Comparison of ENCODE assay signal across 19 cellular contexts in genomic region chr1:77265180-77265579, GRCh38. TPM values are rescaled to one million over a fixed set of nuclear protein-coding genes. Genes with fewer than 3 reads are reported as not detected.
DNase-seq lines count a peak whose midpoint lies in the region; ATAC-seq and TF ChIP-seq lines count a peak whose summit lies in the region.
"Had no signal": no experiment of that assay in that cellular context is flagged by ENCODE, and none has a peak within 500 bp of the region (broad histone marks: within the 10 kb centered on the region; RNA-seq: fewer than 3 reads in every experiment).

No MANE protein-coding gene starts in this region.

- POLR2A ChIA-PET in WTC11 (lab: Charles Lee): no interaction called here

- no peaks in the 10 kb centered on the region for H3K9me3 Mint-ChIP-seq in WTC11
- peaks cover 0 to 10% of the 10 kb centered on the region in 2 donors for H3K9me3 Mint-ChIP-seq in stimulated activated naive CD8-positive, alpha-beta T cell treated with anti-CD3 and anti-CD28 coated beads, Interleukin-15, amount 100 ng/mL, for 72 hours
- H3K9me3 Mint-ChIP-seq: CD8-positive, alpha-beta T cell had no signal

- CTCF ChIA-PET in WTC11 (lab: Charles Lee): no interaction called here

- no peak overlapping the region for H3K4me3 ChIP-seq in foreskin fibroblast (ENCODE audit: low read depth in 1 of 2, low read length in 2 of 2)
- H3K4me3 ChIP-seq: A549, HAP-1, K562 had no signal

- ATAC-seq in WTC11 (peak; percentile 70), GM21360 (IDR thresholded peaks at IDR 0.05; ENCODE audit: unreplicated experiment) (no peak)
- ATAC-seq in stimulated activated naive CD8-positive, alpha-beta T cell treated with anti-CD3 and anti-CD28 coated beads, Interleukin-15, amount 100 ng/mL, for 72 hours: no peak
- ATAC-seq: A549; CD8-positive, alpha-beta T cell; K562 had no signal

- peak overlapping the region; percentile 47; the same call in 1 of the 2 replicates for H3K27ac ChIP-seq in C4-2B
- H3K27ac ChIP-seq: A549, HL-60 had no signal

- H3K27me3 Mint-ChIP-seq in WTC11 (ENCODE audit: low read depth): peaks cover 39% of the 10 kb centered on the region
- H3K27me3 Mint-ChIP-seq in stimulated activated naive CD8-positive, alpha-beta T cell treated with anti-CD3 and anti-CD28 coated beads, Interleukin-15, amount 100 ng/mL, for 72 hours: no peaks in the 10 kb centered on the region

- H3K4me3 Mint-ChIP-seq in WTC11: no peak overlapping the region
- H3K4me3 Mint-ChIP-seq in stimulated activated naive CD8-positive, alpha-beta T cell treated with anti-CD3 and anti-CD28 coated beads, Interleukin-15, amount 100 ng/mL, for 72 hours: no peak overlapping the region
- H3K4me3 Mint-ChIP-seq: CD8-positive, alpha-beta T cell had no signal

- H3K36me3 Mint-ChIP-seq in WTC11: no peaks in the 10 kb centered on the region
- H3K36me3 Mint-ChIP-seq: CD8-positive, alpha-beta T cell had no signal

- H3K4me1 Mint-ChIP-seq in WTC11: peaks cover 5% of the 10 kb centered on the region
- no peaks in the 10 kb centered on the region for H3K4me1 Mint-ChIP-seq in stimulated activated naive CD8-positive, alpha-beta T cell treated with anti-CD3 and anti-CD28 coated beads, Interleukin-15, amount 100 ng/mL, for 72 hours

- TF ChIP-seq CTCF in C4-2B (conservative IDR thresholded peaks at IDR 0.05): no peak
- no peak for TF ChIP-seq CTCF in WTC11 (IDR thresholded peaks at IDR 0.05)
- no peak for TF ChIP-seq CTCF in foreskin fibroblast (IDR thresholded peaks at IDR 0.05; ENCODE audit: low read depth, low read length)

- H3K27ac Mint-ChIP-seq in WTC11: no peak overlapping the region
- H3K27ac Mint-ChIP-seq in stimulated activated naive CD8-positive, alpha-beta T cell treated with anti-CD3 and anti-CD28 coated beads, Interleukin-15, amount 100 ng/mL, for 72 hours: no peak overlapping the region
- H3K27ac Mint-ChIP-seq: CD8-positive, alpha-beta T cell had no signal

- DNase-seq in NCI-H146 (lab: John Stamatoyannopoulos, UW) (peak; percentile 81), WTC11 (ENCODE audit: low spot score) (no peak), iPS-NIHi7 (ENCODE audit: extremely low spot score) (peak; percentile 21), DMS53 treated with DMSO at 0.1 percent for 48 hours (lab: John Stamatoyannopoulos, UW; ENCODE audit: unreplicated experiment) (no peak), foreskin fibroblast (no peak)
- DNase-seq in stimulated activated naive CD8-positive, alpha-beta T cell treated with anti-CD3 and anti-CD28 coated beads, Interleukin-15, amount 100 ng/mL, for 72 hours: no peak
- DNase-seq: AML-193; Calu3; CD8-positive, alpha-beta T cell; DND-41; EL; GOT3; IMR-90 had no signal

TF ChIP-seq in WTC11, 78 proteins besides CTCF, POLR2A, EP300 and RAD21:
- TF ChIP-seq ESRRA (CRISPR knock-in tag; IDR thresholded peaks at IDR 0.05; ENCODE audit: borderline replicate concordance) (no peak), ZNF423 (CRISPR knock-in tag; IDR thresholded peaks at IDR 0.05) (peak; percentile 55), GTF2I (CRISPR knock-in tag; conservative IDR thresholded peaks at IDR 0.05) (no peak), NR1H2 (CRISPR knock-in tag; IDR thresholded peaks at IDR 0.05) (no peak), RORB (CRISPR knock-in tag; IDR thresholded peaks at IDR 0.05) (no peak), CREB1 (CRISPR knock-in tag; IDR thresholded peaks at IDR 0.05) (no peak), GABPB1 (CRISPR knock-in tag; IDR thresholded peaks at IDR 0.05) (no peak)

RNA-seq across cellular contexts. Expression of gene AK5, which starts 16.6 kb away (rescaled TPM):
- total RNA-seq in WTC11 (2021): 2.7 to 4.6 TPM (median 3.0 TPM) in 3 replicates
- total RNA-seq: Calu3, K562 had no signal

RNA-seq across cellular contexts. Expression of gene PIGK, which starts 46.0 kb away (rescaled TPM):
- 20.5 to 22.9 TPM (median 21.7 TPM) in 3 replicates for total RNA-seq in WTC11 (2021)

Comparison
In these comparisons a context has a peak if more than half of its experiments do, and no peak if none do; other contexts are left out.
1. DNase-seq: peak in NCI-H146 (single experiment) and iPS-NIHi7 (single experiment); none in WTC11 (single experiment), DMS53 treated with DMSO at 0.1 percent for 48 hours (single experiment), stimulated activated naive CD8-positive, alpha-beta T cell treated with anti-CD3 and anti-CD28 coated beads, Interleukin-15, amount 100 ng/mL, for 72 hours (0 of 2) and foreskin fibroblast (0 of 2).